In genomic region chr2:161078211-161078539, GRCh38 we compare ENCODE assay signal across 13 cellular contexts.
DNase-seq lines count a peak whose midpoint lies in the region; ATAC-seq, FAIRE-seq and TF ChIP-seq lines count a peak whose summit lies in the region.
"Had no signal": no experiment of that assay in that cellular context is flagged by ENCODE, and none has a peak within 500 bp of the region (broad histone marks: within the 10 kb centered on the region; RNA-seq: fewer than 3 reads in every experiment).

No MANE protein-coding gene starts in this region.

- peak overlapping the region; percentile 54 for H3K4me3 Mint-ChIP-seq in activated CD8-positive, alpha-beta memory T cell treated with anti-CD3 and anti-CD28 coated beads, Interleukin-2, amount 10 ng/mL, durations not matched to agents 7 days and 5 days
- H3K4me3 Mint-ChIP-seq: endodermal cell had no signal

- H3K9me3 ChIP-seq in spleen, result no peaks in the 10 kb centered on the region
- H3K9me3 ChIP-seq: HAP-1 had no signal

- TF ChIP-seq POLR2A in spleen (IDR thresholded peaks at IDR 0.05) (no peak), GM18505 (IDR thresholded peaks at IDR 0.05; ENCODE audit: borderline replicate concordance, extremely low read depth, insufficient read depth, insufficient read length) (no peak)

- H3K36me3 ChIP-seq in bronchial epithelial cell (ENCODE audit: control insufficient read depth, insufficient read depth, low read length), result no peaks in the 10 kb centered on the region
- H3K36me3 ChIP-seq in spleen, result no peaks in the 10 kb centered on the region
- H3K36me3 ChIP-seq: HAP-1 had no signal

- H3K4me1 ChIP-seq in spleen, result peaks cover 7 to 24% (median 18%) of the 10 kb centered on the region in 6 donors

- intact Hi-C loops in spleen (cut with DNase I; ENCODE audit: low total_unique reads), result no loop called here

- no peak for DNase-seq in activated CD8-positive, alpha-beta memory T cell treated with anti-CD3 and anti-CD28 coated beads, Interleukin-2, amount 10 ng/mL, durations not matched to agents 7 days and 5 days
- DNase-seq in activated CD8-positive, alpha-beta memory T cell treated with anti-CD3 and anti-CD28 coated beads for 24 hours, result no peak
- peak; percentile 38 for DNase-seq in HPDE6-E6E7 (ENCODE audit: extremely low spot score)
- DNase-seq in bronchial epithelial cell (ENCODE audit: low read depth), result peak; percentile 93
- no peak for DNase-seq in spleen
- DNase-seq in NOMO-1 treated with dmso at 0.1 percent for 144 hours (lab: John Stamatoyannopoulos, UW; ENCODE audit: unreplicated experiment), result no peak
- DNase-seq: anterior cingulate cortex, endodermal cell, NCI-H2171 treated with DMSO at 0.1 percent for 48 hours had no signal

- 14 to 37% (median 27%) methylated on average over 2 of the region's 2 CpGs for WGBS in spleen, 5 donors

- H3K27ac ChIP-seq in spleen, result peak overlapping the region; percentile 38 to 85 (median 77)

- CTCF ChIA-PET in activated CD8-positive, alpha-beta memory T cell treated with anti-CD3 and anti-CD28 coated beads, Interleukin-2, amount 10 ng/mL, durations not matched to agents 7 days and 5 days (lab: Charles Lee), result interaction anchor here (1.5 to 2.0 kb wide), 3 partner anchors 10 to 58 kb away, joined by 4 to 9 read pairs (median 4); no protein-coding TSS in a partner anchor

- peak overlapping the region; percentile 90 for H3K27ac Mint-ChIP-seq in activated CD8-positive, alpha-beta memory T cell treated with anti-CD3 and anti-CD28 coated beads, Interleukin-2, amount 10 ng/mL, durations not matched to agents 7 days and 5 days
- H3K27ac Mint-ChIP-seq: endodermal cell had no signal

- TF ChIP-seq CTCF in bronchial epithelial cell (IDR thresholded peaks at IDR 0.05; ENCODE audit: insufficient read depth, low read length, severe bottlenecking), result no peak
- no peak for TF ChIP-seq CTCF in spleen (IDR thresholded peaks at IDR 0.05 in 8 of 11, conservative IDR thresholded peaks at IDR 0.05 in 3 of 11)

- FAIRE-seq in bronchial epithelial cell (lab: Jason Lieb, UNC), result no peak

- no peak for ATAC-seq in activated CD8-positive, alpha-beta memory T cell treated with anti-CD3 and anti-CD28 coated beads, Interleukin-2, amount 10 ng/mL, durations not matched to agents 7 days and 5 days
- no peak for ATAC-seq in GM18505 (IDR thresholded peaks at IDR 0.05; ENCODE audit: unreplicated experiment)
- ATAC-seq in GM18520 (IDR thresholded peaks at IDR 0.05; ENCODE audit: unreplicated experiment), result no peak

- H3K9me3 Mint-ChIP-seq in activated CD8-positive, alpha-beta memory T cell treated with anti-CD3 and anti-CD28 coated beads, Interleukin-2, amount 10 ng/mL, durations not matched to agents 7 days and 5 days (ENCODE audit: low read depth), result peaks cover 7% of the 10 kb centered on the region
- H3K9me3 Mint-ChIP-seq: endodermal cell had no signal

- H3K27me3 Mint-ChIP-seq in activated CD8-positive, alpha-beta memory T cell treated with anti-CD3 and anti-CD28 coated beads, Interleukin-2, amount 10 ng/mL, durations not matched to agents 7 days and 5 days, result no peaks in the 10 kb centered on the region

- H3K36me3 Mint-ChIP-seq in activated CD8-positive, alpha-beta memory T cell treated with anti-CD3 and anti-CD28 coated beads, Interleukin-2, amount 10 ng/mL, durations not matched to agents 7 days and 5 days, result peaks cover 23% of the 10 kb centered on the region

- H3K27me3 ChIP-seq in bronchial epithelial cell (ENCODE audit: control insufficient read depth, insufficient read depth, low read length) (no peaks in the 10 kb centered on the region), spleen (replicated peaks in 1 of 7) (no peaks in the 10 kb centered on the region)

- H3K4me3 ChIP-seq in bronchial epithelial cell (ENCODE audit: low read depth, low read length) (no peak overlapping the region), spleen (peak overlapping the region in 1 of 8 donors; percentile 32)
- H3K4me3 ChIP-seq: HAP-1, smooth muscle cell had no signal

- peaks cover 46% of the 10 kb centered on the region for H3K4me1 Mint-ChIP-seq in activated CD8-positive, alpha-beta memory T cell treated with anti-CD3 and anti-CD28 coated beads, Interleukin-2, amount 10 ng/mL, durations not matched to agents 7 days and 5 days

Comparison
In these comparisons a context has a peak if more than half of its experiments do, and no peak if none do; other contexts are left out.
1. DNase-seq: peak in HPDE6-E6E7 (single experiment) and bronchial epithelial cell (single experiment); none in activated CD8-positive, alpha-beta memory T cell treated with anti-CD3 and anti-CD28 coated beads, Interleukin-2, amount 10 ng/mL, durations not matched to agents 7 days and 5 days (single experiment), activated CD8-positive, alpha-beta memory T cell treated with anti-CD3 and anti-CD28 coated beads for 24 hours (single experiment), spleen (single experiment) and NOMO-1 treated with dmso at 0.1 percent for 144 hours (single experiment).